Comparison of ENCODE assay signal across 1 cellular context in genomic region chr7:112566392-112567324, GRCh38.
TF ChIP-seq lines count a peak whose summit lies in the region.

No MANE protein-coding gene starts in this region.

TF ChIP-seq in HEK293, 187 proteins besides CTCF, POLR2A, EP300 and RAD21 (continued from another document and continues in another):
- peak; percentile 63; the same call in 1 of the 2 replicates for TF ChIP-seq ZBTB44 (tag by site-specific recombination; IDR thresholded peaks at IDR 0.05)
- peak; percentile 16; the same call in 1 of the 2 replicates for TF ChIP-seq ZNF629 (tag by site-specific recombination; IDR thresholded peaks at IDR 0.05)
- peak; percentile 94 for TF ChIP-seq PRDM6 (tag by site-specific recombination; IDR thresholded peaks at IDR 0.05)
- peak; percentile 75; the same call in 1 of the 2 replicates for TF ChIP-seq ZSCAN30 (tag by site-specific recombination; IDR thresholded peaks at IDR 0.05)
- no peak for TF ChIP-seq ZFHX2 (tag by site-specific recombination; conservative IDR thresholded peaks at IDR 0.05)
- no peak for TF ChIP-seq ZNF324 (tag by site-specific recombination; IDR thresholded peaks at IDR 0.05)
- TF ChIP-seq ZNF416 (tag by site-specific recombination; IDR thresholded peaks at IDR 0.05): no peak
- no peak for TF ChIP-seq ZSCAN5A (tag by site-specific recombination; IDR thresholded peaks at IDR 0.05)
- TF ChIP-seq ZFP69B (tag by site-specific recombination; IDR thresholded peaks at IDR 0.05): no peak
- TF ChIP-seq TSHZ1 (tag by site-specific recombination; IDR thresholded peaks at IDR 0.05; ENCODE audit: borderline replicate concordance): peak; percentile 91
- peak; percentile 72 for TF ChIP-seq WT1 (tag by site-specific recombination; IDR thresholded peaks at IDR 0.05)
- TF ChIP-seq ZNF48 (tag by site-specific recombination; IDR thresholded peaks at IDR 0.05): no peak
- no peak for TF ChIP-seq RBAK (tag by site-specific recombination; IDR thresholded peaks at IDR 0.05)
- no peak for TF ChIP-seq ZNF366 (tag by site-specific recombination; conservative IDR thresholded peaks at IDR 0.05)
- TF ChIP-seq ZNF223 (tag by site-specific recombination; IDR thresholded peaks at IDR 0.05): no peak
- no peak for TF ChIP-seq ZNF571 (tag by site-specific recombination; IDR thresholded peaks at IDR 0.05)
- peak; percentile 73; the same call in 1 of the 2 replicates for TF ChIP-seq ZNF561 (tag by site-specific recombination; IDR thresholded peaks at IDR 0.05; ENCODE audit: borderline replicate concordance)
- peak; percentile 65; the same call in 1 of the 2 replicates for TF ChIP-seq ZBTB17 (tag by site-specific recombination; IDR thresholded peaks at IDR 0.05)
- no peak for TF ChIP-seq ZNF521 (tag by site-specific recombination; IDR thresholded peaks at IDR 0.05)
- TF ChIP-seq ZBTB7A (tag by site-specific recombination; IDR thresholded peaks at IDR 0.05; ENCODE audit: low read depth): no peak
- no peak for TF ChIP-seq ZNF501 (tag by site-specific recombination; IDR thresholded peaks at IDR 0.05)
- 0 out of 2 replicates have a peak, but pooled peaks have one; percentile 59 for TF ChIP-seq OVOL3 (tag by site-specific recombination; IDR thresholded peaks at IDR 0.05)
- 0 out of 2 replicates have a peak, but pooled peaks have one; percentile 46 for TF ChIP-seq BCL6B (tag by site-specific recombination; IDR thresholded peaks at IDR 0.05)
- 0 out of 2 replicates have a peak, but pooled peaks have one; percentile 19 for TF ChIP-seq GFI1B (tag by site-specific recombination; IDR thresholded peaks at IDR 0.05)
- TF ChIP-seq ZNF18 (tag by site-specific recombination; IDR thresholded peaks at IDR 0.05): peak; percentile 47; the same call in 1 of the 2 replicates
- peak; percentile 33; the same call in 1 of the 2 replicates for TF ChIP-seq ZNF10 (tag by site-specific recombination; IDR thresholded peaks at IDR 0.05)
- TF ChIP-seq SP7 (tag by site-specific recombination; IDR thresholded peaks at IDR 0.05): peak; percentile 87
- TF ChIP-seq GLIS2 (tag by site-specific recombination; IDR thresholded peaks at IDR 0.05): no peak
- peak; percentile 21; the same call in 1 of the 2 replicates for TF ChIP-seq ZXDB (tag by site-specific recombination; IDR thresholded peaks at IDR 0.05)
- TF ChIP-seq BCL11B (tag by site-specific recombination; IDR thresholded peaks at IDR 0.05; ENCODE audit: low read depth): no peak
- peak; percentile 92 for TF ChIP-seq ZNF843 (tag by site-specific recombination; IDR thresholded peaks at IDR 0.05)
- TF ChIP-seq GLIS1 (tag by site-specific recombination; IDR thresholded peaks at IDR 0.05): 0 out of 2 replicates have a peak, but pooled peaks have one; percentile 20
- peak; percentile 55 for TF ChIP-seq ZNF335 (tag by site-specific recombination; conservative IDR thresholded peaks at IDR 0.05)
- TF ChIP-seq BCL11A (tag by site-specific recombination; IDR thresholded peaks at IDR 0.05; ENCODE audit: low read depth): 0 out of 2 replicates have a peak, but pooled peaks have one; percentile 46
- no peak for TF ChIP-seq ELK4 (IDR thresholded peaks at IDR 0.05; ENCODE audit: borderline replicate concordance, low read depth, low read length)
- TF ChIP-seq FEZF1 (tag by site-specific recombination; IDR thresholded peaks at IDR 0.05): peak; percentile 68
- TF ChIP-seq KLF7 (tag by site-specific recombination; IDR thresholded peaks at IDR 0.05; ENCODE audit: borderline replicate concordance): no peak; the same call in 1 of the 2 replicates
- TF ChIP-seq ZNF692 (tag by site-specific recombination; IDR thresholded peaks at IDR 0.05): no peak
- no peak for TF ChIP-seq PATZ1 (tag by site-specific recombination; IDR thresholded peaks at IDR 0.05)
- no peak for TF ChIP-seq SCRT1 (tag by site-specific recombination; IDR thresholded peaks at IDR 0.05; ENCODE audit: borderline replicate concordance)
- no peak for TF ChIP-seq ZNF623 (tag by site-specific recombination; IDR thresholded peaks at IDR 0.05)
- no peak for TF ChIP-seq KLF1 (tag by site-specific recombination; IDR thresholded peaks at IDR 0.05)
- TF ChIP-seq OSR2 (tag by site-specific recombination; IDR thresholded peaks at IDR 0.05): peak; percentile 92; the same call in 1 of the 2 replicates
- peak; percentile 92 for TF ChIP-seq PRDM4 (tag by site-specific recombination; IDR thresholded peaks at IDR 0.05)
- TF ChIP-seq ZNF132 (tag by site-specific recombination; IDR thresholded peaks at IDR 0.05; ENCODE audit: borderline replicate concordance): no peak
